8 cellular contexts compared by ENCODE assay signal in the genomic region with DNA sequence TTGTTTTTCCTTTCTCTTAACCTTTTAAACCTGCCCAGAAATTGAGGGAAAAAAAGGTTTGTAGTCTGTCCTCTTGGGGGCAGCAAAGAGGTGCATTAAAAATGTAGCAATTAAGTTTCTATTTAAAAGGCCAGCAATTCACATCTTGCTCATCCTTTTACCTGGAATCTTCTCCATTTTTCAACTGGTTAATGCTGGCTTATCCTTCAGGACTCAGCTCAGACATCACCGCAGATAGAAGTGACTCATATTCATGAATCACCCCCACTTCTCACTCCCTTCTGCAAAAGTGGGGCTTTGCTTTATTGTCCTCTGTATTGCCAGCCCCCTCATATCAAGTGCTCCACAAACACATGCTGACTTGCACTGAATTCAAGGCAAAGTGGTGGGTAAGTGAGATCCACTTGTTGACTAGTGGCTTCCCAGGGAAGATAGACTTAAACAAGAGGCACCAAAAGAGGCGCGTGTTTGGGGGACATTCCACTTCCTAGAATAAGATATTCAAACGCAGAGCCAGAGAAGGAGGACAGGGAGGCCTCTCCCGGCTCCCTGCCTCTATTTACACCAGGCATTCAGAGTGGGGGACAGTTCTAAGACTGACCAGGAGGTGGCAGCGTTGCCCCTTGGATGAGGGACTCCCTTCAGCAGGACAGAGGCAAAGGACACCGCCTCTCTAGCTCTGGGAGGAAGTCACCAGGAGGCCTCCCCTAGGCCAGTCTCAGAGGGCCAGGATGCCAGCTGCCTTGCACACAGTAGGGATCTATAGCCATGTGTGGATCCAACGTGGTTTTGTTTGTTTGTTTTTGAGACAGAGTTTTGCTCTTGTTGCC. TPM values are rescaled to one million over a fixed set of nuclear protein-coding genes. Genes with fewer than 3 reads are reported as not detected.
A peak's percentile ranks its signal among the peaks of the same experiment; 100 is the strongest.
DNase-seq lines count a peak whose midpoint lies in the region; ATAC-seq and TF ChIP-seq lines count a peak whose summit lies in the region.

No MANE protein-coding gene starts in this region.

- no peaks in the 10 kb centered on the region for H3K36me3 ChIP-seq in upper lobe of right lung

- H3K27ac ChIP-seq in upper lobe of right lung = peak overlapping the region; percentile 58

- no peaks in the 10 kb centered on the region for H3K27me3 ChIP-seq in upper lobe of right lung

- DNase-seq in DMS114 treated with DMSO at 0.1 percent for 48 hours (lab: John Stamatoyannopoulos, UW; ENCODE audit: unreplicated experiment) = peak; percentile 68
- peak; percentile 78 for DNase-seq in MV-4-11 (lab: John Stamatoyannopoulos, UW)
- peak; percentile 96 for DNase-seq in SKM-1 (lab: John Stamatoyannopoulos, UW; ENCODE audit: unreplicated experiment)
- peak; percentile 74 to 86 for DNase-seq in activated naive CD4-positive, alpha-beta T cell treated with anti-CD3 and anti-CD28 coated beads, Interleukin-2, amount 50 U/mL, for 72 hours (ENCODE audit: low spot score in 2 of 2)
- peak; percentile 91 for DNase-seq in Right ventricle myocardium inferior (ENCODE audit: missing footprints)
- peak; percentile 93 for DNase-seq in pons (ENCODE audit: low spot score)
- peak; percentile 88 for DNase-seq in upper lobe of right lung

- H3K9me3 Mint-ChIP-seq in activated naive CD4-positive, alpha-beta T cell treated with anti-CD3 and anti-CD28 coated beads, Interleukin-2, amount 50 U/mL, for 72 hours = no peaks in the 10 kb centered on the region

- no peaks in the 10 kb centered on the region for H3K36me3 Mint-ChIP-seq in activated naive CD4-positive, alpha-beta T cell treated with anti-CD3 and anti-CD28 coated beads, Interleukin-2, amount 50 U/mL, for 72 hours

- no peaks in the 10 kb centered on the region for H3K9me3 ChIP-seq in upper lobe of right lung

- peak; percentile 84 for TF ChIP-seq CTCF in upper lobe of right lung (IDR thresholded peaks at IDR 0.05)

- peaks cover 12% of the 10 kb centered on the region for H3K4me1 ChIP-seq in upper lobe of right lung

- intact Hi-C loops in Right ventricle myocardium inferior (cut with DNase I) (loop anchor here (1.0 to 10.0 kb wide), 4 partner anchors 312 to 700 kb away; a partner anchor contains a TSS), upper lobe of right lung (cut with DNase I) (loop anchor here (5.0 kb wide), 1 partner anchor 308 kb away; a partner anchor contains a TSS)

- ATAC-seq in GM21737 (IDR thresholded peaks at IDR 0.05; ENCODE audit: unreplicated experiment) (peak; percentile 80), Right ventricle myocardium inferior (peak; percentile 93), upper lobe of right lung (peak; percentile 93)
- ATAC-seq in activated naive CD4-positive, alpha-beta T cell treated with anti-CD3 and anti-CD28 coated beads, Interleukin-2, amount 50 U/mL, for 72 hours = peak; percentile 92 to 93

- no peak overlapping the region for H3K27ac Mint-ChIP-seq in activated naive CD4-positive, alpha-beta T cell treated with anti-CD3 and anti-CD28 coated beads, Interleukin-2, amount 50 U/mL, for 72 hours

- no peak overlapping the region for H3K4me3 ChIP-seq in upper lobe of right lung

RNA-seq across cellular contexts. Expression of a gene that starts 23.2 kb away (rescaled TPM):
- under 1 TPM in 1 of 2 donors, not detected in 1; 0.12 TPM for total RNA-seq in activated naive CD4-positive, alpha-beta T cell treated with anti-CD3 and anti-CD28 coated beads, Interleukin-2, amount 50 U/mL, for 72 hours
- total RNA-seq in Right ventricle myocardium inferior = not detected
- not detected for total RNA-seq in upper lobe of right lung
